18 cellular contexts compared by ENCODE assay signal in the genomic region with DNA sequence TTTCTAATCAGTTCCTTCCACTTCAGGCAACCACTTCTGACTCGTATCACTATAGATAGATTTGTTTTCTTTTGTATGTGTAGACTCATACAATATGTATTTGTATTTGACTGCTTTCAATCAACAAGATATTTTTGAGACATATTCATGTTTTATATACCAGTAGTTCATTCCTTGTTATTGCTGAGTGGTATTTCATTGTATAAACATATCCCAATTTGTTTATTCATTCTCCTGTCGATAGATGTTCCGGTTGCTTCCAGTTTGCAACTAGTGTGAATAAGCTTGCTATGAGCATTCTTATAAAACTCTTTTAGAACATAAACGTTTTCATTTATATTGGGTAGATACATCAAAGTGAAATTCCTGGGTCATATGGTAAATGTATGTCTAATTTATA.
A peak's percentile ranks its signal among the peaks of the same experiment; 100 is the strongest.
DNase-seq lines count a peak whose midpoint lies in the region; ATAC-seq, FAIRE-seq and TF ChIP-seq lines count a peak whose summit lies in the region.
"Had no signal": no experiment of that assay in that cellular context is flagged by ENCODE, and none has a peak within 500 bp of the region (broad histone marks: within the 10 kb centered on the region; RNA-seq: fewer than 3 reads in every experiment).

No MANE protein-coding gene starts in this region.

- no peak overlapping the region for H3K18ac ChIP-seq in H1 (ENCODE audit: extremely low read depth, low read length)

- no peak overlapping the region for H3K4me3 ChIP-seq in H1 (ENCODE audit: extremely low read depth in 1 of 4, insufficient read depth in 2 of 4, low read depth in 3 of 4, low read length in 4 of 4)
- H3K4me3 ChIP-seq in upper lobe of left lung = no peak overlapping the region
- no peak overlapping the region for H3K4me3 ChIP-seq in small intestine (ENCODE audit: low read depth in 1 of 2, low read length in 2 of 2)
- H3K4me3 ChIP-seq: BLaER1 had no signal

- H3K36me3 ChIP-seq in H1 (ENCODE audit: control insufficient read depth in 2 of 4, insufficient read depth in 4 of 4, low read length in 3 of 4) (peaks cover 0 to 4% (median 2%) of the 10 kb centered on the region in 4 experiments; a peak in 3 of 8 replicates), upper lobe of left lung (no peaks in the 10 kb centered on the region), small intestine (ENCODE audit: control insufficient read depth in 2 of 2, insufficient read depth in 2 of 2, low read length in 2 of 2) (no peaks in the 10 kb centered on the region)
- H3K36me3 ChIP-seq: BLaER1 had no signal

- POLR2A ChIA-PET in H1 (lab: Charles Lee; ENCODE audit: partially characterized antibody) (no interaction called here), RWPE1 (lab: Yijun Ruan, JAX; ENCODE audit: low non-redundant PET) (no interaction called here)

- no peaks in the 10 kb centered on the region for H3K79me1 ChIP-seq in H1 (ENCODE audit: low read depth, low read length)

- no peak overlapping the region for H2AK5ac ChIP-seq in H1 (ENCODE audit: low read depth, low read length)

- H2BK120ac ChIP-seq in H1 (replicated peaks; ENCODE audit: low read depth, low read length) = no peak overlapping the region

- H3K23me2 ChIP-seq in H1 (ENCODE audit: low read depth, low read length) = no peaks in the 10 kb centered on the region; the same call in 1 of the 2 replicates

- no peak overlapping the region for H4K8ac ChIP-seq in H1 (ENCODE audit: extremely low read depth, insufficient read depth, low read length)

- H3K56ac ChIP-seq in H1 (replicated peaks; ENCODE audit: insufficient read length, low read depth, low read length) = no peak overlapping the region

- peaks cover 1 to 9% of the 10 kb centered on the region in 2 experiments; a peak in 2 of 4 replicates for H3K9me3 ChIP-seq in H1 (ENCODE audit: insufficient read depth in 2 of 2, low read depth in 1 of 2, low read length in 1 of 2)
- H3K9me3 ChIP-seq in upper lobe of left lung = peaks cover 0 to 7% (median 3%) of the 10 kb centered on the region in 4 donors
- no peaks in the 10 kb centered on the region for H3K9me3 ChIP-seq in small intestine (ENCODE audit: control insufficient read depth, low read depth)

- TF ChIP-seq RAD21 in H1 (IDR thresholded peaks at IDR 0.05 in 1 of 2, conservative IDR thresholded peaks at IDR 0.05 in 1 of 2; ENCODE audit: low read depth in 2 of 2, low read length in 2 of 2) = no peak

- CTCF ChIA-PET in H1 (lab: Charles Lee; ENCODE audit: partially characterized antibody) = no interaction called here
- CTCF ChIA-PET in RWPE1 (lab: Yijun Ruan, JAX) = no interaction called here

- H3K79me2 ChIP-seq in H1 (ENCODE audit: control insufficient read depth in 1 of 2, insufficient read depth in 2 of 2, low read length in 2 of 2) = no peaks in the 10 kb centered on the region

- H4K5ac ChIP-seq in H1 (ENCODE audit: insufficient read length, low read depth, low read length) = no peak overlapping the region

- no peaks in the 10 kb centered on the region for H4K20me1 ChIP-seq in H1 (replicated peaks in 1 of 2; ENCODE audit: control insufficient read depth in 1 of 2, insufficient read depth in 2 of 2, low read length in 2 of 2)
- H4K20me1 ChIP-seq: BLaER1 had no signal

- no peak overlapping the region for H4K91ac ChIP-seq in H1 (replicated peaks; ENCODE audit: insufficient read length, low read length)

- TF ChIP-seq CTCF in H1 (IDR thresholded peaks at IDR 0.05; ENCODE audit: control extremely low read depth in 1 of 3, insufficient read depth in 1 of 3, low read depth in 1 of 3, low read length in 3 of 3) (no peak), RWPE1 (conservative IDR thresholded peaks at IDR 0.05; ENCODE audit: low read depth) (no peak), upper lobe of left lung (IDR thresholded peaks at IDR 0.05) (no peak)

- H3K27me3 ChIP-seq in H1 (replicated peaks in 1 of 4; ENCODE audit: control insufficient read depth in 3 of 4, extremely low read depth in 1 of 4, insufficient read depth in 3 of 4, low read length in 3 of 4) = no peaks in the 10 kb centered on the region
- H3K27me3 ChIP-seq in upper lobe of left lung = no peaks in the 10 kb centered on the region
- H3K27me3 ChIP-seq in small intestine (ENCODE audit: control insufficient read depth in 2 of 2, insufficient read depth in 2 of 2, low read length in 2 of 2) = no peaks in the 10 kb centered on the region
- H3K27me3 ChIP-seq: BLaER1 had no signal

- no peak overlapping the region for H2BK12ac ChIP-seq in H1 (ENCODE audit: low read depth, low read length)

- DNase-seq in EH (ENCODE audit: low read depth) (peak; percentile 33), HCEC 1CT (peak; percentile 64), H1 (ENCODE audit: low read depth in 1 of 2, low spot score in 2 of 2) (no peak), RWPE1 (ENCODE audit: low spot score) (no peak), upper lobe of left lung (no peak), small intestine (no peak)
- DNase-seq: Caco-2; CD4-positive, CD25-positive, alpha-beta regulatory T cell; CD8-positive, alpha-beta T cell; DMS153; DND-41; EL; GF-D8; H9 had no signal

- TF ChIP-seq POLR2A in H1 (IDR thresholded peaks at IDR 0.05; ENCODE audit: control extremely low read depth in 1 of 2, low read depth in 2 of 2, low read length in 2 of 2) (no peak), upper lobe of left lung (IDR thresholded peaks at IDR 0.05) (no peak)

- H3K14ac ChIP-seq in H1 (ENCODE audit: insufficient read length) = no peak overlapping the region

- H3K4me2 ChIP-seq in H1 (ENCODE audit: insufficient read depth in 1 of 2, low read depth in 2 of 2, low read length in 2 of 2) = no peak overlapping the region
- H3K4me2 ChIP-seq: BLaER1 had no signal

- H3K27ac ChIP-seq in H1 (ENCODE audit: low read depth, low read length) = no peak overlapping the region
- H3K27ac ChIP-seq in RWPE1 = no peak overlapping the region
- no peak overlapping the region for H3K27ac ChIP-seq in upper lobe of left lung
- H3K27ac ChIP-seq in small intestine (ENCODE audit: low read depth in 1 of 2, low read length in 1 of 2) = no peak overlapping the region
- H3K27ac ChIP-seq: 22Rv1, BLaER1, C4-2B had no signal

- no peak overlapping the region for H2AFZ ChIP-seq in H1 (ENCODE audit: low read length)

- ATAC-seq in upper lobe of left lung (ENCODE audit: low FRiP score in 2 of 2) = no peak
- ATAC-seq: CD8-positive, alpha-beta T cell had no signal

- H3K4me1 ChIP-seq in H1 (replicated peaks in 1 of 4; ENCODE audit: control insufficient read depth in 3 of 4, insufficient read depth in 4 of 4, low read length in 3 of 4) (no peaks in the 10 kb centered on the region), upper lobe of left lung (no peaks in the 10 kb centered on the region), small intestine (ENCODE audit: control insufficient read depth in 2 of 2, insufficient read depth in 1 of 2, low read depth in 1 of 2, low read length in 1 of 2) (no peaks in the 10 kb centered on the region)
- H3K4me1 ChIP-seq: BLaER1, Caco-2 had no signal

- no peak overlapping the region for H2BK20ac ChIP-seq in H1 (ENCODE audit: low read length)

- H2BK5ac ChIP-seq in H1 (ENCODE audit: low read depth, low read length) = no peak overlapping the region

- H3K4ac ChIP-seq in H1 (replicated peaks; ENCODE audit: insufficient read length, low read depth, low read length) = no peak overlapping the region

- no peak overlapping the region for H3K9ac ChIP-seq in H1 (replicated peaks in 1 of 4; ENCODE audit: extremely low read depth in 1 of 4, low read depth in 3 of 4, low read length in 3 of 4)
- H3K9ac ChIP-seq: BLaER1 had no signal

- TF ChIP-seq EP300 in H1 (IDR thresholded peaks at IDR 0.05; ENCODE audit: borderline replicate concordance in 1 of 2, low read depth in 2 of 2, low read length in 2 of 2) (no peak), upper lobe of left lung (IDR thresholded peaks at IDR 0.05) (no peak)

- 89% methylated on average over 4 of the region's 4 CpGs; no CpG with 5 or more reads in 1 of the 2 experiments for WGBS in H1 (ENCODE audit: extremely low coverage in 1 of 2, insufficient coverage in 1 of 2, insufficient read length in 1 of 2, insufficient replicate concordance in 2 of 2, low coverage in 1 of 2, low lambda C conversion rate in 2 of 2, missing lambda C conversion rate in 1 of 2), 2 experiments
- WGBS in upper lobe of left lung, 2 donors = 41 to 70% methylated on average over 4 of the region's 4 CpGs
- 52 to 77% (median 72%) methylated on average over 4 of the region's 4 CpGs for WGBS in small intestine, 3 donors

- no peak overlapping the region for H2BK15ac ChIP-seq in H1 (ENCODE audit: low read length)

- no peak overlapping the region for H3K23ac ChIP-seq in H1 (ENCODE audit: insufficient read length)

- FAIRE-seq in H1 (lab: Jason Lieb, UNC) (peak; percentile 13), small intestine (lab: Jason Lieb, UNC) (no peak)
- FAIRE-seq: GM12891 had no signal

TF ChIP-seq in H1, 55 proteins besides CTCF, POLR2A, EP300 and RAD21:
- TF ChIP-seq SRF (IDR thresholded peaks at IDR 0.05; ENCODE audit: low read depth, low read length) (no peak), TEAD4 (IDR thresholded peaks at IDR 0.05; ENCODE audit: low read depth, low read length) (no peak), NANOG (IDR thresholded peaks at IDR 0.05; ENCODE audit: insufficient read depth, low read depth, low read length, poor library complexity, severe bottlenecking) (no peak), GTF2F1 (IDR thresholded peaks at IDR 0.05; ENCODE audit: borderline replicate concordance, low read depth, low read length) (no peak), KDM4A (IDR thresholded peaks at IDR 0.05; ENCODE audit: low read depth, low read length, severe bottlenecking) (no peak)

Comparison
In these comparisons a context has a peak if more than half of its experiments do, and no peak if none do; other contexts are left out.
1. DNase-seq: peak in EH (single experiment) and HCEC 1CT (single experiment); none in H1 (0 of 2), RWPE1 (single experiment), upper lobe of left lung (0 of 2) and small intestine (single experiment).